26 cellular contexts compared by ENCODE assay signal in genomic region chr12:40688085-40688725, GRCh38. TPM values are rescaled to one million over a fixed set of nuclear protein-coding genes. Genes with fewer than 3 reads are reported as not detected.
"Had no signal": no experiment of that assay in that cellular context is flagged by ENCODE, and none has a peak within 500 bp of the region (broad histone marks: within the 10 kb centered on the region; RNA-seq: fewer than 3 reads in every experiment).

No MANE protein-coding gene starts in this region.

- ATAC-seq: activated CD8-positive, alpha-beta T cell treated with anti-CD3 and anti-CD28 coated beads for 36 hours; activated T-cell treated with anti-CD3 and anti-CD28 coated beads, Interleukin-2, amount 50 U/mL, for 72 hours; activated T-helper 17 cell treated with anti-CD3 and anti-CD28 coated beads, Interleukin-2, amount 50 U/mL, for 72 hours; PC-3 had no signal

- DNase-seq: activated CD4-positive, alpha-beta T cell treated with anti-CD3 and anti-CD28 coated beads, Interleukin-2, amount 10 ng/mL, durations not matched to agents 24 days and 14 days; activated CD4-positive, alpha-beta T cell treated with anti-CD3 and anti-CD28 coated beads, Interleukin-2, amount 50 U/mL, for 4 hours; activated CD8-positive, alpha-beta T cell treated with anti-CD3 and anti-CD28 coated beads for 36 hours; activated effector memory CD4-positive, alpha-beta T cell treated with anti-CD3 and anti-CD28 coated beads, Interleukin-2, amount 50 U/mL, for 16 hours; activated naive CD4-positive, alpha-beta T cell treated with Interleukin-2 at 50 U/mL for 16 hours; activated naive CD8-positive, alpha-beta T cell treated with anti-CD3 and anti-CD28 coated beads, Interleukin-2, amount 10 ng/mL, durations not matched to agents 7 days and 5 days; activated T-cell treated with anti-CD3 and anti-CD28 coated beads, Interleukin-2, amount 50 U/mL, for 1 hour; activated T-cell treated with anti-CD3 and anti-CD28 coated beads, Interleukin-2, amount 50 U/mL, for 72 hours; MG63; NCI-H1048; NCI-H1105 treated with DMSO at 0.1 percent for 48 hours; NCI-H1436; NCI-H1694; NCI-H1930; NCI-H2171; NCI-H446; NCI-H510A treated with DMSO at 0.1 percent for 48 hours; NCI-H526 treated with DMSO at 0.1 percent for 48 hours; NCI-H774; PC-3; Peyer's patch; RPMI8226; SHP77 treated with DMSO at 0.1 percent for 48 hours; SK-N-SH had no signal

RNA-seq across cellular contexts. Expression of gene CNTN1, which starts 4.0 kb away (rescaled TPM):
- total RNA-seq: activated CD4-positive, alpha-beta T cell treated with anti-CD3 and anti-CD28 coated beads, Interleukin-2, amount 10 ng/mL, durations not matched to agents 24 days and 14 days; activated CD8-positive, alpha-beta memory T cell treated with anti-CD3 and anti-CD28 coated beads for 36 hours; activated CD8-positive, alpha-beta T cell treated with anti-CD3 and anti-CD28 coated beads for 36 hours; activated naive CD8-positive, alpha-beta T cell treated with anti-CD3 and anti-CD28 coated beads, Interleukin-2, amount 10 ng/mL, durations not matched to agents 7 days and 5 days; activated T-cell treated with anti-CD3 and anti-CD28 coated beads, Interleukin-2, amount 50 U/mL, for 72 hours; activated T-helper 17 cell treated with anti-CD3 and anti-CD28 coated beads, Interleukin-2, amount 50 U/mL, for 72 hours; PC-3 had no signal
